Comparison of ENCODE assay signal across 21 cellular contexts in the genomic region with DNA sequence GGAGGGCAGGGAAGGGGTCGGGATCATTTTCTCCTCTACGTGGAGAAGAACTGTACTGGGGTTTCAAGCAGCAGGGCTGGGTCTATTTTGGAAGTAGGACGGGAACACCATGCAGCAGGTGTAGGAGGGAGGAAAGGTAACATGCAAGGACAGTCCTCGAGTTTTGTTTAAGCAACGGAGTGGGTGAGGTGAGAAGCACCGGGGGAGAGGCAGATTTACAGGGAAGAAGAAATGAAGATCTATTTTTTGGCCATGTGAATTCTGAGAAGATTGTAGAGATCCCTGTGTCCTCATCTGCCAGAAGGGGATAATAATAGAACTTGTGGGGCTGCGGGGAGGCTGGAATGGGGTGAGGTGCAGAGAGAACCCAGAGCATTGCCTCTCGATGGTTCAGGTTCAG.
"Had no signal": no experiment of that assay in that cellular context is flagged by ENCODE, and none has a peak within 500 bp of the region (broad histone marks: within the 10 kb centered on the region; RNA-seq: fewer than 3 reads in every experiment).

No MANE protein-coding gene starts in this region.

- DNase-seq: activated CD4-positive, alpha-beta memory T cell treated with anti-CD3 and anti-CD28 coated beads, Interleukin-2, amount 10 ng/mL, durations not matched to agents 7 days and 5 days; activated CD4-positive, alpha-beta T cell treated with anti-CD3 and anti-CD28 coated beads for 48 hours; activated CD4-positive, CD25-positive, alpha-beta regulatory T cell; activated CD8-positive, alpha-beta memory T cell treated with anti-CD3 and anti-CD28 coated beads, Interleukin-2, amount 10 ng/mL, durations not matched to agents 7 days and 5 days; amniotic stem cell; endodermal cell; foreskin fibroblast; hypothalamus; left ventricle myocardium inferior; mammary epithelial cell; psoas muscle; right cardiac atrium; stomach; T-cell; T1000; testis; upper lobe of left lung had no signal

- H3K4me3 ChIP-seq: dorsolateral prefrontal cortex, left ventricle myocardium inferior, psoas muscle, stomach, testis, upper lobe of left lung had no signal

- H3K9me3 ChIP-seq: left ventricle myocardium inferior, psoas muscle, stomach, testis, upper lobe of left lung had no signal

- ATAC-seq: activated CD8-positive, alpha-beta memory T cell treated with anti-CD3 and anti-CD28 coated beads, Interleukin-2, amount 10 ng/mL, durations not matched to agents 7 days and 5 days; activated naive CD4-positive, alpha-beta T cell treated with anti-CD3 and anti-CD28 coated beads, Interleukin-2, amount 50 U/mL, for 72 hours; psoas muscle; T-cell had no signal

- H3K4me1 ChIP-seq: left ventricle myocardium inferior, psoas muscle, stomach, testis had no signal

- H3K27ac Mint-ChIP-seq: activated CD8-positive, alpha-beta memory T cell treated with anti-CD3 and anti-CD28 coated beads, Interleukin-2, amount 10 ng/mL, durations not matched to agents 7 days and 5 days; endodermal cell had no signal

- H3K27me3 Mint-ChIP-seq: activated CD4-positive, alpha-beta memory T cell treated with anti-CD3 and anti-CD28 coated beads, Interleukin-2, amount 10 ng/mL, durations not matched to agents 7 days and 5 days; activated CD8-positive, alpha-beta memory T cell treated with anti-CD3 and anti-CD28 coated beads, Interleukin-2, amount 10 ng/mL, durations not matched to agents 7 days and 5 days; T-cell had no signal

- H3K4me3 Mint-ChIP-seq: activated CD4-positive, alpha-beta memory T cell treated with anti-CD3 and anti-CD28 coated beads, Interleukin-2, amount 10 ng/mL, durations not matched to agents 7 days and 5 days; activated CD8-positive, alpha-beta memory T cell treated with anti-CD3 and anti-CD28 coated beads, Interleukin-2, amount 10 ng/mL, durations not matched to agents 7 days and 5 days; endodermal cell; neural crest cell; T-cell had no signal

- H3K9me3 Mint-ChIP-seq: activated naive CD4-positive, alpha-beta T cell treated with anti-CD3 and anti-CD28 coated beads, Interleukin-2, amount 50 U/mL, for 72 hours; endodermal cell; T-cell had no signal

- H3K4me1 Mint-ChIP-seq: neural crest cell had no signal

- H3K27ac ChIP-seq: dorsolateral prefrontal cortex, epithelial cell of prostate, left ventricle myocardium inferior, psoas muscle, stomach, testis, upper lobe of left lung had no signal

- H3K27me3 ChIP-seq: dorsolateral prefrontal cortex, testis, upper lobe of left lung had no signal
